Comparison of ENCODE assay signal across 14 cellular contexts in genomic region chr2:234792566-234792965, GRCh38.
DNase-seq lines count a peak whose midpoint lies in the region; ATAC-seq, FAIRE-seq and TF ChIP-seq lines count a peak whose summit lies in the region.
"Had no signal": no experiment of that assay in that cellular context is flagged by ENCODE, and none has a peak within 500 bp of the region (broad histone marks: within the 10 kb centered on the region; RNA-seq: fewer than 3 reads in every experiment).

No MANE protein-coding gene starts in this region.

- H3K27me3 Mint-ChIP-seq in glutamatergic neuron (ENCODE audit: unreplicated experiment) = peaks cover 3% of the 10 kb centered on the region

- peak overlapping the region; percentile 81 for H3K27ac Mint-ChIP-seq in glutamatergic neuron (ENCODE audit: unreplicated experiment)
- H3K27ac Mint-ChIP-seq: activated CD4-positive, alpha-beta memory T cell treated with anti-CD3 and anti-CD28 coated beads, Interleukin-2, amount 10 ng/mL, durations not matched to agents 7 days and 5 days; CD14-positive monocyte; naive thymus-derived CD4-positive, alpha-beta T cell; T-helper 17 cell had no signal

- DNase-seq in H54 (ENCODE audit: insufficient read length, low spot score) = peak; percentile 30
- peak; percentile 9 for DNase-seq in T1000 (lab: John Stamatoyannopoulos, UW)
- peak; percentile 55 for DNase-seq in glutamatergic neuron
- DNase-seq in retina = peak; percentile 70
- DNase-seq in GM19238 (ENCODE audit: insufficient read length, low spot score) = no peak
- DNase-seq: activated CD4-positive, alpha-beta memory T cell treated with anti-CD3 and anti-CD28 coated beads, Interleukin-2, amount 10 ng/mL, durations not matched to agents 7 days and 5 days; MV-4-11; naive thymus-derived CD4-positive, alpha-beta T cell; NCI-H510A; small intestine; T-helper 17 cell had no signal

- ATAC-seq in GM21825 (IDR thresholded peaks at IDR 0.05; ENCODE audit: unreplicated experiment) (no peak), GM19467 (IDR thresholded peaks at IDR 0.05; ENCODE audit: unreplicated experiment) (no peak)
- ATAC-seq: naive thymus-derived CD4-positive, alpha-beta T cell; T-helper 17 cell had no signal

- peaks cover 31% of the 10 kb centered on the region for H3K4me1 Mint-ChIP-seq in glutamatergic neuron (ENCODE audit: low read depth, unreplicated experiment)
- H3K4me1 Mint-ChIP-seq: activated CD4-positive, alpha-beta memory T cell treated with anti-CD3 and anti-CD28 coated beads, Interleukin-2, amount 10 ng/mL, durations not matched to agents 7 days and 5 days; CD14-positive monocyte; naive thymus-derived CD4-positive, alpha-beta T cell; T-helper 17 cell had no signal

- no peaks in the 10 kb centered on the region for H3K9me3 Mint-ChIP-seq in glutamatergic neuron (ENCODE audit: unreplicated experiment)
- H3K9me3 Mint-ChIP-seq: activated CD4-positive, alpha-beta memory T cell treated with anti-CD3 and anti-CD28 coated beads, Interleukin-2, amount 10 ng/mL, durations not matched to agents 7 days and 5 days had no signal

- H3K36me3 Mint-ChIP-seq in glutamatergic neuron (ENCODE audit: unreplicated experiment) = no peaks in the 10 kb centered on the region
- H3K36me3 Mint-ChIP-seq: CD14-positive monocyte; naive thymus-derived CD4-positive, alpha-beta T cell had no signal

- no peak for FAIRE-seq in H54 (lab: Jason Lieb, UNC)
- FAIRE-seq: small intestine had no signal

- TF ChIP-seq CTCF in glutamatergic neuron (IDR thresholded peaks at IDR 0.05; ENCODE audit: partially characterized antibody, unreplicated experiment) = no peak

- TF ChIP-seq POLR2A in H54 (IDR thresholded peaks at IDR 0.05; ENCODE audit: low read depth, low read length) = no peak

- peak overlapping the region; percentile 63 for H3K4me3 Mint-ChIP-seq in glutamatergic neuron (ENCODE audit: unreplicated experiment)
- H3K4me3 Mint-ChIP-seq: activated CD4-positive, alpha-beta memory T cell treated with anti-CD3 and anti-CD28 coated beads, Interleukin-2, amount 10 ng/mL, durations not matched to agents 7 days and 5 days; CD14-positive monocyte; naive thymus-derived CD4-positive, alpha-beta T cell; T-helper 17 cell had no signal
